Comparison of ENCODE assay signal across 12 cellular contexts in genomic region chr20:62576815-62577214, GRCh38.
DNase-seq lines count a peak whose midpoint lies in the region; ATAC-seq, FAIRE-seq and TF ChIP-seq lines count a peak whose summit lies in the region.
"Had no signal": no experiment of that assay in that cellular context is flagged by ENCODE, and none has a peak within 500 bp of the region (broad histone marks: within the 10 kb centered on the region; RNA-seq: fewer than 3 reads in every experiment).

No MANE protein-coding gene starts in this region.

- H3K36me3 ChIP-seq in cardiac muscle cell (peaks cover 3% of the 10 kb centered on the region), neural progenitor cell (no peaks in the 10 kb centered on the region)

- no peak overlapping the region for H2AFZ ChIP-seq in H9 (ENCODE audit: low read length)
- no peak overlapping the region for H2AFZ ChIP-seq in neural progenitor cell (replicated peaks)

- H2BK120ac ChIP-seq in H9 (ENCODE audit: low read depth, low read length, poor library complexity, severe bottlenecking) = no peak overlapping the region

- WGBS in H9 (ENCODE audit: extremely low coverage, insufficient read length, low lambda C conversion rate) = no CpG with 5 or more reads among the region's 8 CpGs

- H3K23me2 ChIP-seq in H9 (ENCODE audit: insufficient read length, low read depth, low read length, poor library complexity, severe bottlenecking) = no peaks in the 10 kb centered on the region

- H2BK5ac ChIP-seq in H9 (ENCODE audit: insufficient read length, low read length) = no peak overlapping the region

- H3K4me1 ChIP-seq in H9 (ENCODE audit: insufficient read depth, low read length) = no peaks in the 10 kb centered on the region; the same call in 1 of the 2 replicates
- H3K4me1 ChIP-seq in cardiac muscle cell (ENCODE audit: low read depth) = no peaks in the 10 kb centered on the region
- H3K4me1 ChIP-seq in neural progenitor cell = no peaks in the 10 kb centered on the region

- H4K20me1 ChIP-seq in H9 (ENCODE audit: control insufficient read depth, insufficient read depth, insufficient read length) (no peaks in the 10 kb centered on the region), neural progenitor cell (ENCODE audit: low read depth) (peaks cover 24% of the 10 kb centered on the region)

- H3K14ac ChIP-seq in H9 (ENCODE audit: insufficient read depth, low read length) = no peak overlapping the region

- H3K27ac Mint-ChIP-seq in H9 (no peak overlapping the region), neural progenitor cell (no peak overlapping the region)
- H3K27ac Mint-ChIP-seq: activated naive CD8-positive, alpha-beta T cell treated with anti-CD3 and anti-CD28 coated beads, Interleukin-2, amount 10 ng/mL, durations not matched to agents 7 days and 5 days; stimulated activated memory B cell treated with anti-CD40 and anti-IgM and Interleukin-4, amounts not matched to agents 10 μg/mL and 1 μg/mL and 100 μg/mL, for 72 hours; T-helper 17 cell had no signal

- H2BK20ac ChIP-seq in H9 (ENCODE audit: low read depth, low read length, poor library complexity, severe bottlenecking) = no peak overlapping the region

- H3K4me3 ChIP-seq in cardiac muscle cell (no peak overlapping the region), neural progenitor cell (no peak overlapping the region)

- H3T11ph ChIP-seq in H9 (ENCODE audit: low read length) = no peak overlapping the region

- ATAC-seq in SK-N-SH treated with all-trans-retinoic acid at 6 μM for 48 hours (peak; percentile 66; the same call in 2 of the 3 replicates), HG03354 (IDR thresholded peaks at IDR 0.05; ENCODE audit: poor library complexity, severe bottlenecking, unreplicated experiment) (no peak)
- ATAC-seq: stimulated activated memory B cell treated with anti-CD40 and anti-IgM and Interleukin-4, amounts not matched to agents 10 μg/mL and 1 μg/mL and 100 μg/mL, for 72 hours; T-helper 17 cell had no signal

- no peak overlapping the region for H4K91ac ChIP-seq in H9 (ENCODE audit: insufficient read length, low read depth, low read length)

- no peak overlapping the region for H2BK15ac ChIP-seq in H9 (ENCODE audit: low read depth, low read length)

- H3K9me3 Mint-ChIP-seq in H9 = peaks cover 4 to 7% of the 10 kb centered on the region in 2 experiments; a peak in 4 of 5 replicates
- no peaks in the 10 kb centered on the region for H3K9me3 Mint-ChIP-seq in neural progenitor cell
- H3K9me3 Mint-ChIP-seq: activated naive CD8-positive, alpha-beta T cell treated with anti-CD3 and anti-CD28 coated beads, Interleukin-2, amount 10 ng/mL, durations not matched to agents 7 days and 5 days had no signal

- no peaks in the 10 kb centered on the region for H3K79me1 ChIP-seq in H9 (ENCODE audit: insufficient read depth, low read depth, low read length, poor library complexity, severe bottlenecking)

- no peak overlapping the region for H3K9ac ChIP-seq in H9 (ENCODE audit: extremely low read depth, insufficient read length, low read length)
- no peak overlapping the region for H3K9ac ChIP-seq in neural progenitor cell

- no peak overlapping the region for H2AK5ac ChIP-seq in H9 (ENCODE audit: insufficient read length, low read length)

- H3K9me3 ChIP-seq in H9 (ENCODE audit: control insufficient read depth, low read depth, low read length) (no peaks in the 10 kb centered on the region), cardiac muscle cell (ENCODE audit: low read depth) (no peaks in the 10 kb centered on the region), neural progenitor cell (ENCODE audit: low read depth) (no peaks in the 10 kb centered on the region)

- peak; percentile 64 for DNase-seq in H9
- DNase-seq in cardiac muscle cell (ENCODE audit: low read depth in 1 of 2, low spot score in 1 of 2) = peak; percentile 37 to 78
- DNase-seq in neural progenitor cell (ENCODE audit: low spot score) = peak; percentile 78
- DNase-seq in NCI-H2227 treated with DMSO at 0.1 percent for 48 hours (lab: John Stamatoyannopoulos, UW) = no peak
- no peak for DNase-seq in T-helper 2 cell
- no peak for DNase-seq in GM12891 (ENCODE audit: insufficient read length, low spot score)
- DNase-seq: activated naive CD8-positive, alpha-beta T cell treated with anti-CD3 and anti-CD28 coated beads, Interleukin-2, amount 10 ng/mL, durations not matched to agents 7 days and 5 days; NCI-H187; T-helper 17 cell had no signal

- H3K18ac ChIP-seq in H9 (ENCODE audit: insufficient read length, low read depth, low read length) = no peak overlapping the region

- H2BK12ac ChIP-seq in H9 (ENCODE audit: insufficient read length, low read depth, low read length) = no peak overlapping the region

- H3K79me2 ChIP-seq in H9 (ENCODE audit: insufficient read depth, low read length) (no peaks in the 10 kb centered on the region), neural progenitor cell (ENCODE audit: low read depth) (no peaks in the 10 kb centered on the region)

- peaks cover 27% of the 10 kb centered on the region for H3K27me3 Mint-ChIP-seq in H9 (ENCODE audit: low read depth)
- H3K27me3 Mint-ChIP-seq in neural progenitor cell (ENCODE audit: insufficient read depth, low read depth) = peaks cover 20% of the 10 kb centered on the region

- no peak overlapping the region for H4K8ac ChIP-seq in H9 (replicated peaks; ENCODE audit: insufficient read length, low read depth, low read length)

- no peak for TF ChIP-seq POLR2A in GM12891 (IDR thresholded peaks at IDR 0.05; ENCODE audit: low read depth, low read length)

- H3K4me3 Mint-ChIP-seq in H9 (no peak overlapping the region), neural progenitor cell (no peak overlapping the region)
- H3K4me3 Mint-ChIP-seq: activated naive CD8-positive, alpha-beta T cell treated with anti-CD3 and anti-CD28 coated beads, Interleukin-2, amount 10 ng/mL, durations not matched to agents 7 days and 5 days; stimulated activated memory B cell treated with anti-CD40 and anti-IgM and Interleukin-4, amounts not matched to agents 10 μg/mL and 1 μg/mL and 100 μg/mL, for 72 hours; T-helper 17 cell had no signal

- FAIRE-seq in GM12891 (lab: Jason Lieb, UNC) = no peak

- H4K5ac ChIP-seq in H9 (ENCODE audit: insufficient read length, low read depth, low read length) = no peak overlapping the region

- H3K4me1 Mint-ChIP-seq in H9 = peaks cover 6 to 17% of the 10 kb centered on the region in 2 experiments
- peaks cover 5% of the 10 kb centered on the region for H3K4me1 Mint-ChIP-seq in neural progenitor cell
- H3K4me1 Mint-ChIP-seq: activated naive CD8-positive, alpha-beta T cell treated with anti-CD3 and anti-CD28 coated beads, Interleukin-2, amount 10 ng/mL, durations not matched to agents 7 days and 5 days; T-helper 17 cell had no signal

- H3K27ac ChIP-seq in H9 (ENCODE audit: insufficient read length, low read depth, low read length) (no peak overlapping the region), cardiac muscle cell (no peak overlapping the region), neural progenitor cell (no peak overlapping the region)

- H3K56ac ChIP-seq in H9 (ENCODE audit: insufficient read length, low read depth, low read length) = no peak overlapping the region

- H3K36me3 Mint-ChIP-seq in H9 (ENCODE audit: insufficient read depth in 1 of 3, low read depth in 3 of 3) (peaks cover 0 to 3% (median 3%) of the 10 kb centered on the region in 3 experiments; a peak in 4 of 7 replicates), neural progenitor cell (no peaks in the 10 kb centered on the region)
- H3K36me3 Mint-ChIP-seq: activated naive CD8-positive, alpha-beta T cell treated with anti-CD3 and anti-CD28 coated beads, Interleukin-2, amount 10 ng/mL, durations not matched to agents 7 days and 5 days; stimulated activated memory B cell treated with anti-CD40 and anti-IgM and Interleukin-4, amounts not matched to agents 10 μg/mL and 1 μg/mL and 100 μg/mL, for 72 hours had no signal

- H3F3A ChIP-seq in neural progenitor cell (ENCODE audit: low read depth) = peaks cover 5% of the 10 kb centered on the region

- no peak overlapping the region for H3K4ac ChIP-seq in H9 (ENCODE audit: low read depth, low read length)

- H3K23ac ChIP-seq in H9 (ENCODE audit: insufficient read length, low read depth, low read length) = no peak overlapping the region

- no peaks in the 10 kb centered on the region; the same call in 1 of the 2 replicates for H3K27me3 ChIP-seq in H9 (ENCODE audit: insufficient read depth, low read length)
- H3K27me3 ChIP-seq in cardiac muscle cell = no peaks in the 10 kb centered on the region
- peaks cover 21% of the 10 kb centered on the region for H3K27me3 ChIP-seq in neural progenitor cell

- no peak for TF ChIP-seq CTCF in H9 (conservative IDR thresholded peaks at IDR 0.05)
- no peak for TF ChIP-seq CTCF in cardiac muscle cell (IDR thresholded peaks at IDR 0.05; ENCODE audit: low read depth, low read length)
- TF ChIP-seq CTCF in neural progenitor cell (IDR thresholded peaks at IDR 0.05) = no peak

- no peak overlapping the region for H3K4me2 ChIP-seq in H9 (ENCODE audit: insufficient read depth, insufficient read length, low read length)
- no peak overlapping the region for H3K4me2 ChIP-seq in neural progenitor cell

TF ChIP-seq in GM12891, 5 proteins besides CTCF, POLR2A, EP300 and RAD21:
- TF ChIP-seq POLR2AphosphoS5 (IDR thresholded peaks at IDR 0.05; ENCODE audit: low read depth, low read length) (no peak), SPI1 (IDR thresholded peaks at IDR 0.05; ENCODE audit: low read depth, low read length) (no peak), POU2F2 (IDR thresholded peaks at IDR 0.05; ENCODE audit: low read depth, low read length) (no peak), PAX5 (IDR thresholded peaks at IDR 0.05; ENCODE audit: insufficient read depth, low read length, severe bottlenecking) (no peak)

Comparison
In these comparisons a context has a peak if more than half of its experiments do, and no peak if none do; other contexts are left out.
1. DNase-seq: peak in H9 (single experiment), cardiac muscle cell (2 of 2) and neural progenitor cell (single experiment); none in NCI-H2227 treated with DMSO at 0.1 percent for 48 hours (single experiment), T-helper 2 cell (0 of 5) and GM12891 (single experiment).